In genomic region chr14:94355191-94355794, GRCh38 we compare ENCODE assay signal across 8 cellular contexts. TPM values are rescaled to one million over a fixed set of nuclear protein-coding genes. Genes with fewer than 3 reads are reported as not detected.
DNase-seq lines count a peak whose midpoint lies in the region; ATAC-seq and TF ChIP-seq lines count a peak whose summit lies in the region.

No MANE protein-coding gene starts in this region.

- H3K9ac ChIP-seq in NT2/D1 (ENCODE audit: insufficient read length, low read depth) = no peak overlapping the region

- DNase-seq in GM13976 (ENCODE audit: low spot score) = no peak
- peak; percentile 15 for DNase-seq in NT2/D1 (ENCODE audit: low read depth, low spot score)
- peak; percentile 40 for DNase-seq in glutamatergic neuron
- DNase-seq in posterior vena cava (ENCODE audit: low spot score) = peak; percentile 86
- no peak for DNase-seq in NCI-H1105 treated with DMSO at 0.1 percent for 48 hours (lab: John Stamatoyannopoulos, UW)
- no peak for DNase-seq in activated naive CD4-positive, alpha-beta T cell treated with anti-CD3 and anti-CD28 coated beads, Interleukin-2, amount 10 ng/mL, durations not matched to agents 7 days and 5 days

- H3K4me1 ChIP-seq in NT2/D1 (ENCODE audit: insufficient read depth, insufficient read length) = no peaks in the 10 kb centered on the region

- no peak overlapping the region for H3K27ac Mint-ChIP-seq in glutamatergic neuron (ENCODE audit: unreplicated experiment)
- no peak overlapping the region for H3K27ac Mint-ChIP-seq in activated naive CD4-positive, alpha-beta T cell treated with anti-CD3 and anti-CD28 coated beads, Interleukin-2, amount 10 ng/mL, durations not matched to agents 7 days and 5 days

- no peaks in the 10 kb centered on the region for H3K9me3 Mint-ChIP-seq in glutamatergic neuron (ENCODE audit: unreplicated experiment)
- no peaks in the 10 kb centered on the region for H3K9me3 Mint-ChIP-seq in activated naive CD4-positive, alpha-beta T cell treated with anti-CD3 and anti-CD28 coated beads, Interleukin-2, amount 10 ng/mL, durations not matched to agents 7 days and 5 days

- no peaks in the 10 kb centered on the region for H3K27me3 ChIP-seq in NT2/D1 (ENCODE audit: insufficient read depth, insufficient read length)

- in situ Hi-C loops in GM13976 (cut with MboI; ENCODE audit: low sequenced_read_pairs, unreplicated experiment) = no loop called here

- peaks cover 1% of the 10 kb centered on the region for H3K27me3 Mint-ChIP-seq in glutamatergic neuron (ENCODE audit: unreplicated experiment)
- peaks cover 17% of the 10 kb centered on the region for H3K27me3 Mint-ChIP-seq in activated naive CD4-positive, alpha-beta T cell treated with anti-CD3 and anti-CD28 coated beads, Interleukin-2, amount 10 ng/mL, durations not matched to agents 7 days and 5 days

- intact Hi-C loops in posterior vena cava (cut with DNase I) = no loop called here

- peak; percentile 12 for TF ChIP-seq CTCF in GM13976 (IDR thresholded peaks at IDR 0.05; ENCODE audit: borderline replicate concordance, control extremely low read depth, extremely low read depth, insufficient read depth, missing control alignments)
- TF ChIP-seq CTCF in glutamatergic neuron (IDR thresholded peaks at IDR 0.05; ENCODE audit: partially characterized antibody, unreplicated experiment) = peak; percentile 10

- peaks cover 5% of the 10 kb centered on the region for H3K36me3 Mint-ChIP-seq in glutamatergic neuron (ENCODE audit: unreplicated experiment)
- H3K36me3 Mint-ChIP-seq in activated naive CD4-positive, alpha-beta T cell treated with anti-CD3 and anti-CD28 coated beads, Interleukin-2, amount 10 ng/mL, durations not matched to agents 7 days and 5 days = no peaks in the 10 kb centered on the region

- no peak for ATAC-seq in GM19328 (IDR thresholded peaks at IDR 0.05; ENCODE audit: unreplicated experiment)
- ATAC-seq in GM21529 (IDR thresholded peaks at IDR 0.05; ENCODE audit: unreplicated experiment) = no peak

- peaks cover 4% of the 10 kb centered on the region for H3K4me1 Mint-ChIP-seq in glutamatergic neuron (ENCODE audit: low read depth, unreplicated experiment)
- H3K4me1 Mint-ChIP-seq in activated naive CD4-positive, alpha-beta T cell treated with anti-CD3 and anti-CD28 coated beads, Interleukin-2, amount 10 ng/mL, durations not matched to agents 7 days and 5 days = no peaks in the 10 kb centered on the region

- H3K4me3 ChIP-seq in NT2/D1 (ENCODE audit: insufficient read length, low read depth) = no peak overlapping the region

- H3K4me3 Mint-ChIP-seq in glutamatergic neuron (ENCODE audit: unreplicated experiment) = no peak overlapping the region
- H3K4me3 Mint-ChIP-seq in activated naive CD4-positive, alpha-beta T cell treated with anti-CD3 and anti-CD28 coated beads, Interleukin-2, amount 10 ng/mL, durations not matched to agents 7 days and 5 days = no peak overlapping the region

- no peaks in the 10 kb centered on the region for H3K36me3 ChIP-seq in NT2/D1 (ENCODE audit: insufficient read depth, insufficient read length, low read length)

- CTCF ChIA-PET in activated naive CD4-positive, alpha-beta T cell treated with anti-CD3 and anti-CD28 coated beads, Interleukin-2, amount 10 ng/mL, durations not matched to agents 7 days and 5 days (lab: Charles Lee) = interaction anchor here (1.0 to 1.4 kb wide), 2 partner anchors 58 to 131 kb away, joined by 3 read pairs; no protein-coding TSS in a partner anchor

- no peaks in the 10 kb centered on the region; the same call in 1 of the 2 replicates for H3K9me3 ChIP-seq in NT2/D1 (ENCODE audit: insufficient read depth, low read length)

RNA-seq across cellular contexts. Expression of gene SERPINA2, which starts 11.2 kb away (rescaled TPM):
- total RNA-seq in glutamatergic neuron (ENCODE audit: unreplicated experiment) (not detected), posterior vena cava (not detected)

RNA-seq across cellular contexts. Expression of gene SERPINA6, which starts 32.2 kb away (rescaled TPM):
- not detected for total RNA-seq in glutamatergic neuron (ENCODE audit: unreplicated experiment)
- total RNA-seq in posterior vena cava = not detected

RNA-seq across cellular contexts. Expression of gene SERPINA1, which starts 33.1 kb away (rescaled TPM):
- total RNA-seq in glutamatergic neuron (ENCODE audit: unreplicated experiment) (not detected), posterior vena cava (10 to 100 TPM; 10.3 to 34.5 TPM)

Comparison
In these comparisons a context has a peak if more than half of its experiments do, and no peak if none do; other contexts are left out.
1. DNase-seq: peak in NT2/D1 (single experiment), glutamatergic neuron (single experiment) and posterior vena cava (single experiment); none in GM13976 (single experiment), NCI-H1105 treated with DMSO at 0.1 percent for 48 hours (single experiment) and activated naive CD4-positive, alpha-beta T cell treated with anti-CD3 and anti-CD28 coated beads, Interleukin-2, amount 10 ng/mL, durations not matched to agents 7 days and 5 days (single experiment).
2. RNA of gene SERPINA1, which starts 33.1 kb away (total RNA-seq): 10.3 to 34.5 TPM in posterior vena cava; not detected in glutamatergic neuron (single experiment); every median in the first group is over 10 times any median in the second.